ENCODE assay signal across 13 cellular contexts in genomic region chr16:78957328-78958100, GRCh38.
DNase-seq lines count a peak whose midpoint lies in the region; ATAC-seq lines count a peak whose summit lies in the region.
"Had no signal": no experiment of that assay in that cellular context is flagged by ENCODE, and none has a peak within 500 bp of the region (broad histone marks: within the 10 kb centered on the region; RNA-seq: fewer than 3 reads in every experiment).

No MANE protein-coding gene starts in this region.

- H3K27ac Mint-ChIP-seq in CD4-positive, CD25-positive, alpha-beta regulatory T cell: peak overlapping the region in 1 of 3 donors; percentile 82
- peak overlapping the region; percentile 94 for H3K27ac Mint-ChIP-seq in activated T-cell treated with anti-CD3 and anti-CD28 coated beads, Interleukin-2, amount 50 U/mL, for 72 hours

- no peaks in the 10 kb centered on the region for H3K27me3 ChIP-seq in CD4-positive, CD25-positive, alpha-beta regulatory T cell (ENCODE audit: control insufficient read depth, insufficient read depth, low read length)
- H3K27me3 ChIP-seq in neuronal stem cell (ENCODE audit: control insufficient read depth in 3 of 3, insufficient read depth in 3 of 3, low read depth in 1 of 3, low read length in 3 of 3): peaks cover 0 to 6% (median 0%) of the 10 kb centered on the region in 3 experiments
- H3K27me3 ChIP-seq: SJSA1, spleen had no signal

- H3K14ac ChIP-seq in neuronal stem cell (ENCODE audit: low read length): no peak overlapping the region

- H3K9ac ChIP-seq in neuronal stem cell (ENCODE audit: low read depth, low read length, poor library complexity): no peak overlapping the region

- ATAC-seq in CD4-positive, CD25-positive, alpha-beta regulatory T cell (ENCODE audit: low read depth in 2 of 2): peak; percentile 38 to 45
- ATAC-seq in activated T-cell treated with anti-CD3 and anti-CD28 coated beads, Interleukin-2, amount 50 U/mL, for 72 hours (replicated peaks in 1 of 2): peak; percentile 67 to 68
- ATAC-seq in GM21529 (IDR thresholded peaks at IDR 0.05; ENCODE audit: unreplicated experiment) (no peak), HG02938 (IDR thresholded peaks at IDR 0.05; ENCODE audit: unreplicated experiment) (no peak)

- no peaks in the 10 kb centered on the region for H3K79me1 ChIP-seq in neuronal stem cell (ENCODE audit: low read depth, low read length)

- H3K4me1 ChIP-seq in CD4-positive, CD25-positive, alpha-beta regulatory T cell (ENCODE audit: control insufficient read depth, insufficient read depth, low read length, poor library complexity, severe bottlenecking): no peaks in the 10 kb centered on the region
- H3K4me1 ChIP-seq in neuronal stem cell (ENCODE audit: control insufficient read depth in 2 of 2, insufficient read depth in 1 of 2, low read depth in 1 of 2, low read length in 2 of 2): peaks cover 19 to 20% of the 10 kb centered on the region in 2 donors
- H3K4me1 ChIP-seq: SJSA1 had no signal

- peaks cover 3 to 21% (median 9%) of the 10 kb centered on the region in 4 donors for H3K4me1 Mint-ChIP-seq in CD4-positive, CD25-positive, alpha-beta regulatory T cell
- H3K4me1 Mint-ChIP-seq in activated T-cell treated with anti-CD3 and anti-CD28 coated beads, Interleukin-2, amount 50 U/mL, for 72 hours (ENCODE audit: low read depth): peaks cover 26% of the 10 kb centered on the region

- no peak overlapping the region for H2BK15ac ChIP-seq in neuronal stem cell (ENCODE audit: low read length)

- no peak overlapping the region for H3K23ac ChIP-seq in neuronal stem cell (ENCODE audit: low read depth, low read length, poor library complexity)

- WGBS in neuronal stem cell (ENCODE audit: extremely low coverage in 2 of 2, insufficient read length in 2 of 2, insufficient replicate concordance in 1 of 2), 2 donors: no CpG with 5 or more reads among the region's 15 CpGs

- peak overlapping the region; percentile 34 for H3K4me3 ChIP-seq in CD4-positive, CD25-positive, alpha-beta regulatory T cell (ENCODE audit: low read depth, low read length)
- peak overlapping the region in 1 of 2 donors; percentile 27 for H3K4me3 ChIP-seq in neuronal stem cell (ENCODE audit: low read length in 2 of 2)
- H3K4me3 ChIP-seq: SJSA1, spleen had no signal

- H2BK12ac ChIP-seq in neuronal stem cell (ENCODE audit: low read length): no peak overlapping the region

- H3K4me2 ChIP-seq in neuronal stem cell (ENCODE audit: insufficient read depth, low read length, poor library complexity, severe bottlenecking): no peak overlapping the region

- no peaks in the 10 kb centered on the region for H3K9me3 ChIP-seq in CD4-positive, CD25-positive, alpha-beta regulatory T cell (ENCODE audit: control insufficient read depth in 2 of 2, low read length in 2 of 2)
- H3K9me3 ChIP-seq in neuronal stem cell (replicated peaks in 1 of 2; ENCODE audit: control insufficient read depth in 2 of 2, insufficient read depth in 1 of 2, low read depth in 1 of 2, low read length in 2 of 2): peaks cover 0 to 4% of the 10 kb centered on the region in 2 donors
- H3K9me3 ChIP-seq: SJSA1, spleen had no signal

- H2BK5ac ChIP-seq in neuronal stem cell (ENCODE audit: low read length): no peak overlapping the region

- no peak overlapping the region for H4K91ac ChIP-seq in neuronal stem cell (ENCODE audit: low read depth, low read length, poor library complexity)

- peak overlapping the region; percentile 20 to 55 (median 28) for H3K4me3 Mint-ChIP-seq in CD4-positive, CD25-positive, alpha-beta regulatory T cell
- peak overlapping the region; percentile 16 to 71 for H3K4me3 Mint-ChIP-seq in activated T-cell treated with anti-CD3 and anti-CD28 coated beads, Interleukin-2, amount 50 U/mL, for 72 hours

- H3K18ac ChIP-seq in neuronal stem cell (ENCODE audit: low read length): no peak overlapping the region

- H4K8ac ChIP-seq in neuronal stem cell (ENCODE audit: low read depth, low read length): no peak overlapping the region

- no peak overlapping the region for H3K4ac ChIP-seq in neuronal stem cell (ENCODE audit: low read length)

- H3K27ac ChIP-seq in CD4-positive, CD25-positive, alpha-beta regulatory T cell (ENCODE audit: insufficient read depth, low read length, poor library complexity, severe bottlenecking): no peak overlapping the region
- H3K27ac ChIP-seq in neuronal stem cell (replicated peaks; ENCODE audit: low read length): peak overlapping the region; percentile 85
- H3K27ac ChIP-seq: SJSA1, spleen had no signal

- H3K9me3 Mint-ChIP-seq in CD4-positive, CD25-positive, alpha-beta regulatory T cell: peaks cover 0 to 9% (median 0%) of the 10 kb centered on the region in 7 donors
- H3K9me3 Mint-ChIP-seq in activated T-cell treated with anti-CD3 and anti-CD28 coated beads, Interleukin-2, amount 50 U/mL, for 72 hours: peaks cover 4 to 11% of the 10 kb centered on the region in 2 donors

- H2AFZ ChIP-seq in neuronal stem cell (ENCODE audit: low read length): peak overlapping the region; percentile 78

- peak in 1 of 3 donors; percentile 40 for DNase-seq in CD4-positive, CD25-positive, alpha-beta regulatory T cell
- DNase-seq in NCI-H1105 (lab: John Stamatoyannopoulos, UW) (peak; percentile 25), neuronal stem cell (ENCODE audit: low spot score) (peak; percentile 52), NCI-H524 (lab: John Stamatoyannopoulos, UW) (no peak), DMS79 treated with DMSO at 0.1 percent for 48 hours (lab: John Stamatoyannopoulos, UW) (no peak)
- DNase-seq in activated T-cell treated with anti-CD3 and anti-CD28 coated beads, Interleukin-2, amount 50 U/mL, for 72 hours: peak; percentile 24 to 53
- DNase-seq: activated gamma-delta T cell treated with Interleukin-2 at 50 U/mL for 16 hours, NCI-H1048, NCI-H510A treated with DMSO at 0.1 percent for 48 hours, spleen had no signal

- H3K36me3 ChIP-seq in CD4-positive, CD25-positive, alpha-beta regulatory T cell (ENCODE audit: control insufficient read depth, insufficient read depth, low read length): no peaks in the 10 kb centered on the region
- H3K36me3 ChIP-seq in neuronal stem cell (replicated peaks in 1 of 2; ENCODE audit: control insufficient read depth in 2 of 2, insufficient read depth in 2 of 2, low read length in 2 of 2): no peaks in the 10 kb centered on the region
- H3K36me3 ChIP-seq: SJSA1, spleen had no signal

- H2BK120ac ChIP-seq in neuronal stem cell (ENCODE audit: low read depth, low read length): no peak overlapping the region

- peaks cover 3% of the 10 kb centered on the region for H3K36me3 Mint-ChIP-seq in CD4-positive, CD25-positive, alpha-beta regulatory T cell
- H3K36me3 Mint-ChIP-seq in activated T-cell treated with anti-CD3 and anti-CD28 coated beads, Interleukin-2, amount 50 U/mL, for 72 hours (ENCODE audit: insufficient read depth in 2 of 2): peaks cover 0 to 3% of the 10 kb centered on the region in 2 donors

- H2AK5ac ChIP-seq in neuronal stem cell (ENCODE audit: low read depth, low read length): no peak overlapping the region

- no peaks in the 10 kb centered on the region for H3K27me3 Mint-ChIP-seq in CD4-positive, CD25-positive, alpha-beta regulatory T cell
- H3K27me3 Mint-ChIP-seq in activated T-cell treated with anti-CD3 and anti-CD28 coated beads, Interleukin-2, amount 50 U/mL, for 72 hours (ENCODE audit: low read depth): peaks cover 6% of the 10 kb centered on the region

Comparison
In these comparisons a context has a peak if more than half of its experiments do, and no peak if none do; other contexts are left out.
1. ATAC-seq: peak in CD4-positive, CD25-positive, alpha-beta regulatory T cell (2 of 2) and activated T-cell treated with anti-CD3 and anti-CD28 coated beads, Interleukin-2, amount 50 U/mL, for 72 hours (2 of 2); none in GM21529 (single experiment) and HG02938 (single experiment).
2. DNase-seq: peak in NCI-H1105 (single experiment), activated T-cell treated with anti-CD3 and anti-CD28 coated beads, Interleukin-2, amount 50 U/mL, for 72 hours (2 of 2) and neuronal stem cell (single experiment); none in NCI-H524 (0 of 2) and DMS79 treated with DMSO at 0.1 percent for 48 hours (single experiment).